12 cellular contexts compared by ENCODE assay signal in genomic region chr16:4661661-4662060, GRCh38. TPM values are rescaled to one million over a fixed set of nuclear protein-coding genes. Genes with fewer than 3 reads are reported as not detected.
DNase-seq lines count a peak whose midpoint lies in the region; ATAC-seq and TF ChIP-seq lines count a peak whose summit lies in the region.
"Had no signal": no experiment of that assay in that cellular context is flagged by ENCODE, and none has a peak within 500 bp of the region (broad histone marks: within the 10 kb centered on the region; RNA-seq: fewer than 3 reads in every experiment).

No MANE protein-coding gene starts in this region.

- WGBS in spleen, 5 donors, result 32 to 52% (median 37%) methylated on average over 11 of the region's 11 CpGs

- no peaks in the 10 kb centered on the region for H3K9me3 Mint-ChIP-seq in activated CD4-positive, alpha-beta T cell treated with anti-CD3 and anti-CD28 coated beads for 36 hours (ENCODE audit: low read depth)

- peak overlapping the region in 6 of 8 donors; percentile 38 to 85 (median 78) for H3K27ac ChIP-seq in spleen
- H3K27ac ChIP-seq: A549, SJSA1 had no signal

- H3K27me3 ChIP-seq in spleen (replicated peaks in 1 of 7), result no peaks in the 10 kb centered on the region
- H3K27me3 ChIP-seq: SJSA1 had no signal

- peaks cover 0 to 93% (median 34%) of the 10 kb centered on the region in 6 donors for H3K36me3 ChIP-seq in spleen

- TF ChIP-seq CTCF in spleen (IDR thresholded peaks at IDR 0.05 in 8 of 11, conservative IDR thresholded peaks at IDR 0.05 in 3 of 11), result no peak

- H3K27ac Mint-ChIP-seq in activated CD4-positive, alpha-beta T cell treated with anti-CD3 and anti-CD28 coated beads for 36 hours, result peak overlapping the region; percentile 78

- intact Hi-C loops in activated CD4-positive, alpha-beta T cell treated with anti-CD3 and anti-CD28 coated beads for 36 hours (cut with DNase I, micrococcal nuclease), result loop anchor here (2.0 to 5.0 kb wide), 2 partner anchors 34 to 73 kb away; partner anchors contain the start of genes ANKS3 (in 1 of the 2) and DNAAF8 (in 1 of the 2)
- intact Hi-C loops in spleen (cut with DNase I; ENCODE audit: low total_unique reads), result no loop called here

- peaks cover 75% of the 10 kb centered on the region for H3K4me1 Mint-ChIP-seq in activated CD4-positive, alpha-beta T cell treated with anti-CD3 and anti-CD28 coated beads for 36 hours

- no peak overlapping the region for H3K4me3 Mint-ChIP-seq in activated CD4-positive, alpha-beta T cell treated with anti-CD3 and anti-CD28 coated beads for 36 hours

- H3K4me1 ChIP-seq in spleen, result peaks cover 40 to 79% (median 60%) of the 10 kb centered on the region in 6 donors
- H3K4me1 ChIP-seq: SJSA1 had no signal

- TF ChIP-seq POLR2A in spleen (IDR thresholded peaks at IDR 0.05), result no peak

- H3K27me3 Mint-ChIP-seq in activated CD4-positive, alpha-beta T cell treated with anti-CD3 and anti-CD28 coated beads for 36 hours, result no peaks in the 10 kb centered on the region

- peaks cover 19% of the 10 kb centered on the region for H3K36me3 Mint-ChIP-seq in activated CD4-positive, alpha-beta T cell treated with anti-CD3 and anti-CD28 coated beads for 36 hours (ENCODE audit: low read depth)

- CTCF ChIA-PET in activated CD4-positive, alpha-beta T cell treated with anti-CD3 and anti-CD28 coated beads for 36 hours (lab: Charles Lee), result no interaction called here

- no peaks in the 10 kb centered on the region for H3K9me3 ChIP-seq in spleen
- H3K9me3 ChIP-seq: A549, SJSA1 had no signal

- ATAC-seq in activated CD4-positive, alpha-beta T cell treated with anti-CD3 and anti-CD28 coated beads for 36 hours, result no peak
- ATAC-seq: A549 had no signal

- DNase-seq in activated CD4-positive, alpha-beta T cell treated with anti-CD3 and anti-CD28 coated beads for 36 hours, result no peak
- no peak for DNase-seq in activated CD4-positive, alpha-beta T cell treated with anti-CD3 and anti-CD28 coated beads, Interleukin-2, amount 50 U/mL, for 48 hours
- DNase-seq in NCI-H2171 treated with DMSO at 0.1 percent for 48 hours (lab: John Stamatoyannopoulos, UW) (peak; percentile 79), cerebellum (ENCODE audit: low spot score) (peak; percentile 73), spleen (no peak), activated gamma-delta T cell (lab: John Stamatoyannopoulos, UW) (no peak)
- DNase-seq in stimulated activated CD4-positive, alpha-beta T cell treated with anti-CD3 and anti-CD28 coated beads, Interleukin-2, amount 100 ng/mL, for 24 hours, result no peak
- no peak for DNase-seq in stimulated activated CD4-positive, alpha-beta T cell treated with anti-CD3 and anti-CD28 coated beads, Interleukin-4, amount 100 ng/mL, for 4 hours
- DNase-seq: activated CD4-positive, alpha-beta T cell treated with anti-CD3 and anti-CD28 coated beads for 48 hours; NCI-H510A had no signal

- POLR2A ChIA-PET in activated CD4-positive, alpha-beta T cell treated with anti-CD3 and anti-CD28 coated beads for 36 hours (lab: Charles Lee), result interaction anchor here (1.2 kb wide), 1 partner anchor 186 kb away, joined by 3 read pairs; the partner anchor contains the start of gene HMOX2

- H3K4me3 ChIP-seq in spleen, result no peak overlapping the region
- H3K4me3 ChIP-seq: A549, SJSA1 had no signal

RNA-seq across cellular contexts. Expression of gene NUDT16L1, which starts 31.7 kb away (rescaled TPM):
- 10 to 100 TPM; 16.4 to 22.5 TPM for total RNA-seq in activated CD4-positive, alpha-beta T cell treated with anti-CD3 and anti-CD28 coated beads for 36 hours
- total RNA-seq in cerebellum, result 24.0 TPM
- 10 to 100 TPM; 26.2 to 37.4 (median 27.6) TPM for total RNA-seq in spleen
- 10 to 100 TPM; 29.0 to 47.2 (median 38.8) TPM for polyA plus RNA-seq in spleen

RNA-seq across cellular contexts. Expression of gene MGRN1, which starts 37.0 kb away (rescaled TPM):
- total RNA-seq in activated CD4-positive, alpha-beta T cell treated with anti-CD3 and anti-CD28 coated beads for 36 hours, result 10 to 100 TPM; 65.0 to 75.4 TPM
- total RNA-seq in cerebellum, result 38.6 TPM
- total RNA-seq in spleen, result 100 to 1,000 TPM in 1 of 7 donors, 10 to 100 TPM in 6; 65.6 to 132 (median 83.6) TPM
- polyA plus RNA-seq in spleen, result 10 to 100 TPM in 1 of 3 donors, 1 to 10 TPM in 2; 7.6 to 26.9 (median 8.8) TPM

RNA-seq across cellular contexts. Expression of gene UBALD1, which starts 47.0 kb away (rescaled TPM):
- 10 to 100 TPM in 1 of 2 experiments, 1 to 10 TPM in 1; 9.7 to 10.2 TPM for total RNA-seq in activated CD4-positive, alpha-beta T cell treated with anti-CD3 and anti-CD28 coated beads for 36 hours
- total RNA-seq in cerebellum (3.6 TPM), spleen (10 to 100 TPM; 10.0 to 29.2 (median 20.2) TPM)
- 10 to 100 TPM; 12.6 to 33.6 (median 13.6) TPM for polyA plus RNA-seq in spleen

Comparison
In these comparisons a context has a peak if more than half of its experiments do, and no peak if none do; other contexts are left out.
1. DNase-seq: peak in NCI-H2171 treated with DMSO at 0.1 percent for 48 hours (single experiment) and cerebellum (single experiment); none in activated CD4-positive, alpha-beta T cell treated with anti-CD3 and anti-CD28 coated beads for 36 hours (single experiment), activated CD4-positive, alpha-beta T cell treated with anti-CD3 and anti-CD28 coated beads, Interleukin-2, amount 50 U/mL, for 48 hours (0 of 2), spleen (single experiment), stimulated activated CD4-positive, alpha-beta T cell treated with anti-CD3 and anti-CD28 coated beads, Interleukin-2, amount 100 ng/mL, for 24 hours (0 of 2), activated gamma-delta T cell (single experiment) and stimulated activated CD4-positive, alpha-beta T cell treated with anti-CD3 and anti-CD28 coated beads, Interleukin-4, amount 100 ng/mL, for 4 hours (0 of 2).